In the genomic region with DNA sequence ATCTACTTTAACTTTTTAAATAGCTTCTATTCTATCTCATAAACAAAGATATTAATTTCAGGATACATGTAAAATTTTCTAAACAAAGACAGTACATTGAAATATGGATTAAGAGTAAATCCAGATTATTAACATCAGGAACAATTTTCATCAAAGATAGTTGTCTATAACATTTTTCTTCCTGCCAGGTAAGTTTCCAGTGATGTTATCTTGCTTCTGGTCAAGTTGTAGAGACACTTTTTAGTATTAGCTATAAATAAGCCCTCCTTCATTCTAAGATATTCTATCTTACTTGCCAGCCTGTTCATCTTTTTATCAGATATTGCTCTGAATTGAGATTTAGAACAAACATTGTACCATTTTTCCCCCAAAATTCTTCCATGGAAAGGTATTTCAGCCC, we compare ENCODE assay signal across 23 cellular contexts.
"Had no signal": no experiment of that assay in that cellular context is flagged by ENCODE, and none has a peak within 500 bp of the region (broad histone marks: within the 10 kb centered on the region; RNA-seq: fewer than 3 reads in every experiment).

No MANE protein-coding gene starts in this region.

- ATAC-seq: stimulated activated effector memory CD8-positive, alpha-beta T cell treated with anti-CD3 and anti-CD28 coated beads, Interleukin-12 subunit alpha, Interleukin-12 subunit beta, amount 100 ng/mL, for 72 hours; stimulated activated memory B cell treated with anti-CD40 and anti-IgM and Interleukin-4, amounts not matched to agents 10 μg/mL and 1 μg/mL and 100 μg/mL, for 72 hours; stimulated activated naive B cell treated with anti-CD40 and anti-IgM and Interleukin-4, amounts not matched to agents 10 μg/mL and 1 μg/mL and 100 μg/mL, for 72 hours; stimulated activated naive CD8-positive, alpha-beta T cell treated with anti-CD3 and anti-CD28 coated beads, Interleukin-15, amount 100 ng/mL, for 72 hours; stimulated activated naive CD8-positive, alpha-beta T cell treated with anti-CD3 and anti-CD28 coated beads, Interleukin-15, Interleukin-2, amounts not matched to agents 100 U/mL and 50 U/mL, for 24 hours; upper lobe of right lung had no signal

- DNase-seq: stimulated activated CD4-positive, alpha-beta T cell treated with anti-CD3 and anti-CD28 coated beads, Interleukin-2, amount 100 ng/mL, for 48 hours; stimulated activated CD4-positive, alpha-beta T cell treated with anti-CD3 and anti-CD28 coated beads, Interleukin-4, amount 100 ng/mL, for 1 hour; stimulated activated CD4-positive, alpha-beta T cell treated with anti-CD3 and anti-CD28 coated beads, Interleukin-4, amount 100 ng/mL, for 24 hours; stimulated activated CD4-positive, alpha-beta T cell treated with anti-CD3 and anti-CD28 coated beads, Interleukin-4, amount 100 ng/mL, for 4 hours; stimulated activated CD8-positive, alpha-beta memory T cell treated with anti-CD3 and anti-CD28 coated beads, Interleukin-4, amount 100 ng/mL, for 48 hours; stimulated activated naive B cell treated with anti-CD40 and anti-IgM and Interleukin-4, amounts not matched to agents 10 μg/mL and 1 μg/mL and 100 μg/mL, for 72 hours; stimulated activated naive CD4-positive, alpha-beta T cell; stimulated activated naive CD4-positive, alpha-beta T cell treated with Interleukin-2 at 50 U/mL for 16 hours; stimulated activated naive CD8-positive, alpha-beta T cell treated with anti-CD3 and anti-CD28 coated beads, Interleukin-15, amount 100 ng/mL, for 72 hours; stimulated activated naive CD8-positive, alpha-beta T cell treated with anti-CD3 and anti-CD28 coated beads, Interleukin-15, Interleukin-2, amounts not matched to agents 100 U/mL and 50 U/mL, for 24 hours; stomach; substantia nigra; testis; thyroid gland; tibial artery; transverse colon; trophoblast cell; upper lobe of left lung; upper lobe of right lung; uterus had no signal

- FAIRE-seq: urothelium cell line had no signal
